In the genomic region with DNA sequence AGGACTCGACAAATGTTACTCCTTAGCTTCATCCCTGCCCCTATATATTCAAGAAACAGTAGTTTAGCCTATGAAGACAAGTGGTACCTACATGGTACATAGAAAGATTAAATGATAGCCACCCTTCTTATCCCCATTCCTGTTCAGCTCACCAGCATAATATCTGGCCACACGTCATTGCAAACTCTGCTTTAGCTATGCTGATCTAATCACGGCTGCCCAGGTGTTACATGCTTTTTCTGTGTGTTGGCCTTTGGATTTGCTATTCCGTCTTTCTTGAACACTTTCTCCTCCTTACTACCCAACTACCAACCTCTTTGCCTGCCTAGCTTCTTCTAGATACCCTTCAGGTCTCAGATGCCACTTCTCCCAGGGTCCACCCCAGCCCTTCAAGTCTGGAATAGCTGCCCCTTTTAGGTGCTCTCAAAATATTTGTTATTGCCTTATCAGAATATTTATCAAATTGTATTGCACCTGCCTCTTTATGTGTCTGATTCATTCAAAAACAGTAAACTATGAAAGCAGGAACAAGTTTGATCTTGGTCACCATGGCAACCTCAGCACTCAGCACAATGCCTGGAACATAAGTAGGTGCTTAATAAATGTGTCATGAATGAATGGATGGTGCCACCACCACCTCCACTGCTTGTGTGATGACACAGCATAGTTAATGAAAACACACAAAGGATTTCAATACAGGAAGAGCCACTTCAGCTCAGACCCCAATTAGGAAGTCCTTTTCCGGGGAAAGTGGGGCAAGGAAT, we compare ENCODE assay signal across 1 cellular context.
TF ChIP-seq lines count a peak whose summit lies in the region.

No MANE protein-coding gene starts in this region.

TF ChIP-seq in K562, 482 proteins besides CTCF, POLR2A, EP300 and RAD21:
- TF ChIP-seq RFX1 (IDR thresholded peaks at IDR 0.05) (peak; percentile 67), ZNF507 (tag; conservative IDR thresholded peaks at IDR 0.05) (no peak)
